In genomic region chr13:30114586-30115256, GRCh38 we compare ENCODE assay signal across 8 cellular contexts.
A peak's percentile ranks its signal among the peaks of the same experiment; 100 is the strongest.
DNase-seq lines count a peak whose midpoint lies in the region; ATAC-seq lines count a peak whose summit lies in the region.

No MANE protein-coding gene starts in this region.

- intact Hi-C loops in naive thymus-derived CD4-positive, alpha-beta T cell (cut with micrococcal nuclease) = loop anchor here (1.0 to 5.0 kb wide), 10 partner anchors 44 to 1048 kb away; partner anchors contain the start of gene SLC7A1 (in 2 of the 2)

- peak; percentile 81 for ATAC-seq in GM21423 (IDR thresholded peaks at IDR 0.05; ENCODE audit: unreplicated experiment)
- peak; percentile 95 for ATAC-seq in naive thymus-derived CD4-positive, alpha-beta T cell
- peak; percentile 93 to 94 for ATAC-seq in stimulated activated naive B cell treated with anti-CD40 and anti-IgM and Interleukin-4, amounts not matched to agents 10 μg/mL and 1 μg/mL and 100 μg/mL, for 72 hours (replicated peaks)

- no peaks in the 10 kb centered on the region for H3K9me3 Mint-ChIP-seq in naive thymus-derived CD4-positive, alpha-beta T cell
- H3K9me3 Mint-ChIP-seq in stimulated activated naive B cell treated with anti-CD40 and anti-IgM and Interleukin-4, amounts not matched to agents 10 μg/mL and 1 μg/mL and 100 μg/mL, for 72 hours = peaks cover 3 to 4% of the 10 kb centered on the region in 2 donors

- peaks cover 5% of the 10 kb centered on the region for H3K9me3 ChIP-seq in HUES6 (ENCODE audit: control insufficient read depth, insufficient read depth, low read depth, low read length)
- no peaks in the 10 kb centered on the region for H3K9me3 ChIP-seq in naive thymus-derived CD4-positive, alpha-beta T cell (ENCODE audit: control insufficient read depth in 2 of 3, low read length in 3 of 3)

- H3K4me1 Mint-ChIP-seq in naive thymus-derived CD4-positive, alpha-beta T cell = peaks cover 17 to 42% (median 35%) of the 10 kb centered on the region in 7 donors
- peaks cover 20 to 24% of the 10 kb centered on the region in 2 donors for H3K4me1 Mint-ChIP-seq in stimulated activated naive B cell treated with anti-CD40 and anti-IgM and Interleukin-4, amounts not matched to agents 10 μg/mL and 1 μg/mL and 100 μg/mL, for 72 hours

- no peaks in the 10 kb centered on the region for H3K36me3 ChIP-seq in HUES6 (ENCODE audit: control insufficient read depth, insufficient read depth, low read length)
- no peaks in the 10 kb centered on the region for H3K36me3 ChIP-seq in naive thymus-derived CD4-positive, alpha-beta T cell (ENCODE audit: control insufficient read depth in 2 of 3, insufficient read depth in 3 of 3, low read length in 3 of 3)

- no peak overlapping the region; the same call in 1 of the 2 replicates for H3K27ac ChIP-seq in HUES6 (ENCODE audit: low read depth, low read length)
- peak overlapping the region; percentile 39 for H3K27ac ChIP-seq in naive thymus-derived CD4-positive, alpha-beta T cell (ENCODE audit: low read depth, low read length)

- H3K4me1 ChIP-seq in HUES6 (ENCODE audit: control insufficient read depth, insufficient read depth, low read length) = peaks cover 25% of the 10 kb centered on the region
- H3K4me1 ChIP-seq in naive thymus-derived CD4-positive, alpha-beta T cell (ENCODE audit: control insufficient read depth in 2 of 2, insufficient read depth in 2 of 2, low read length in 2 of 2) = peaks cover 11 to 17% of the 10 kb centered on the region in 2 donors

- no peaks in the 10 kb centered on the region; the same call in 1 of the 2 replicates for H3K27me3 ChIP-seq in HUES6 (ENCODE audit: control insufficient read depth, insufficient read depth, low read length)
- H3K27me3 ChIP-seq in naive thymus-derived CD4-positive, alpha-beta T cell (ENCODE audit: control insufficient read depth in 2 of 2, insufficient read depth in 2 of 2, low read length in 2 of 2) = no peaks in the 10 kb centered on the region

- peak overlapping the region; percentile 61 for H3K4me3 ChIP-seq in HUES6 (ENCODE audit: low read depth, low read length)
- H3K4me3 ChIP-seq in naive thymus-derived CD4-positive, alpha-beta T cell (ENCODE audit: low read length) = peak overlapping the region; percentile 48

- CTCF ChIA-PET in naive thymus-derived CD4-positive, alpha-beta T cell (lab: Charles Lee) = interaction anchor here (0.5 to 8.9 kb wide), 27 partner anchors 10 to 606 kb away, joined by 3 to 206 read pairs (median 4); partner anchors contain the start of gene UBL3

- DNase-seq in DMS 273 treated with DMSO at 0.1 percent for 48 hours (lab: John Stamatoyannopoulos, UW) (peak; percentile 51), OCI-M2 (lab: John Stamatoyannopoulos, UW; ENCODE audit: unreplicated experiment) (peak; percentile 1), fibroblast of gingiva (ENCODE audit: low read depth) (peak; percentile 62)
- DNase-seq in activated T-cell treated with anti-CD3 and anti-CD28 coated beads, Interleukin-2, amount 50 U/mL, for 48 hours = peak; percentile 95 to 96
- DNase-seq in naive thymus-derived CD4-positive, alpha-beta T cell = peak; percentile 81 to 94 (median 91)
- peak; percentile 82 for DNase-seq in stimulated activated naive B cell treated with anti-CD40 and anti-IgM and Interleukin-4, amounts not matched to agents 10 μg/mL and 1 μg/mL and 100 μg/mL, for 72 hours

- peaks cover 0 to 11% (median 0%) of the 10 kb centered on the region in 5 donors for H3K27me3 Mint-ChIP-seq in naive thymus-derived CD4-positive, alpha-beta T cell
- H3K27me3 Mint-ChIP-seq in stimulated activated naive B cell treated with anti-CD40 and anti-IgM and Interleukin-4, amounts not matched to agents 10 μg/mL and 1 μg/mL and 100 μg/mL, for 72 hours = peaks cover 28 to 30% of the 10 kb centered on the region in 2 donors

- H3K36me3 Mint-ChIP-seq in naive thymus-derived CD4-positive, alpha-beta T cell = no peaks in the 10 kb centered on the region
- no peaks in the 10 kb centered on the region for H3K36me3 Mint-ChIP-seq in stimulated activated naive B cell treated with anti-CD40 and anti-IgM and Interleukin-4, amounts not matched to agents 10 μg/mL and 1 μg/mL and 100 μg/mL, for 72 hours

- peak overlapping the region; percentile 73 for H3K9ac ChIP-seq in HUES6 (ENCODE audit: low read length)

- H3K4me3 Mint-ChIP-seq in naive thymus-derived CD4-positive, alpha-beta T cell = peak overlapping the region; percentile 74 to 89 (median 84)
- H3K4me3 Mint-ChIP-seq in stimulated activated naive B cell treated with anti-CD40 and anti-IgM and Interleukin-4, amounts not matched to agents 10 μg/mL and 1 μg/mL and 100 μg/mL, for 72 hours = peak overlapping the region; percentile 81

- POLR2A ChIA-PET in naive thymus-derived CD4-positive, alpha-beta T cell (lab: Charles Lee) = interaction anchor here (0.5 to 6.8 kb wide), 9 partner anchors 33 to 431 kb away, joined by 3 to 51 read pairs (median 4); partner anchors contain the start of gene UBL3

- H3K27ac Mint-ChIP-seq in naive thymus-derived CD4-positive, alpha-beta T cell = peak overlapping the region in 8 of 9 donors; percentile 43 to 90 (median 80)
- H3K27ac Mint-ChIP-seq in stimulated activated naive B cell treated with anti-CD40 and anti-IgM and Interleukin-4, amounts not matched to agents 10 μg/mL and 1 μg/mL and 100 μg/mL, for 72 hours = peak overlapping the region; percentile 51

Comparison
In these comparisons a context has a peak if more than half of its experiments do, and no peak if none do; other contexts are left out.
1. DNase-seq: peak in every context shown above with its lines; median percentile 96 in activated T-cell treated with anti-CD3 and anti-CD28 coated beads, Interleukin-2, amount 50 U/mL, for 48 hours; 91 in naive thymus-derived CD4-positive, alpha-beta T cell; 82 in stimulated activated naive B cell treated with anti-CD40 and anti-IgM and Interleukin-4, amounts not matched to agents 10 μg/mL and 1 μg/mL and 100 μg/mL, for 72 hours; 62 in fibroblast of gingiva; 51 in DMS 273 treated with DMSO at 0.1 percent for 48 hours; 1 in OCI-M2.